In the genomic region with DNA sequence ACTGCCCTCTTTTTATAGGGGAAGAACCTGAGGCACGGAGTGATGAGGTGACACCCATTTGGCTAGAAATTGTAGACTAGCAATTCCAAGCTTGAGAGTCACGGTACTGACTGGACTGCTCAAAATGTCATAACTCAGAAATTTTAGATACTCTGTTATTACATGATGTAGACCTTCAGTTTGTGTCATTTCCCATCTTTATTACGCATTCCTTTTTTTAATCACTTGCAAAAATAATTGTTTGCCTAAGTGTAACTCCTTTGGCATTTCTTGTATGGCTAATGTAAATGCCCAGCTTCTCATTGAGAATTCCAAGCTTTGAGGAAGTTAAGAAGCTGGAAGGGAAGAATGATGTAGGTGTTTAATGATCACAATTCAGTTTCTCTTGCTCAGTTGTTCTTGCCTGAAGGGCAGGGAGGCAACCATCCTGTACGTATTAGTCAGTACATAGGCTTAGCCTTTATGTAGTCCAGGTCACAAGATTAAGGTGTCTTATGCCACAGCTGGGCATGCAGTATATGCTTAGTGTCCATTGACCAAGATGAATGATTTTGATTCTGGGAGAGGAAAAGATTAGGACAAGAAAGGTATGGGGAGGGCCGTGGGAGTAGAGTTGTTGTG, we compare ENCODE assay signal across 34 cellular contexts.
DNase-seq lines count a peak whose midpoint lies in the region; ATAC-seq, FAIRE-seq and TF ChIP-seq lines count a peak whose summit lies in the region.
"Had no signal": no experiment of that assay in that cellular context is flagged by ENCODE, and none has a peak within 500 bp of the region (broad histone marks: within the 10 kb centered on the region; RNA-seq: fewer than 3 reads in every experiment).

No MANE protein-coding gene starts in this region.

- dilution Hi-C loops in keratinocyte (cut with MboI; ENCODE audit: extremely low pct_ligation_motif_present, low sequenced_read_pairs): no loop called here

- CTCF ChIA-PET in MCF 10A (lab: Yijun Ruan, JAX): interaction anchor here (0.6 to 2.9 kb wide), 10 partner anchors 11 to 1456 kb away, joined by 3 to 25 read pairs (median 3); no protein-coding TSS in a partner anchor
- CTCF ChIA-PET in K562 (lab: Yijun Ruan, JAX; ENCODE audit: low intra/inter-chr PET ratio): interaction anchor here (0.6 kb wide), 1 partner anchor 26 kb away, joined by 3 read pairs; no protein-coding TSS in a partner anchor
- CTCF ChIA-PET in GM10248 (lab: Yijun Ruan, JAX): interaction anchor here (0.9 to 3.1 kb wide), 9 partner anchors 9 to 74 kb away, joined by 3 to 13 read pairs (median 4); no protein-coding TSS in a partner anchor

- no peaks in the 10 kb centered on the region; the same call in 1 of the 2 replicates for H4K20me1 ChIP-seq in K562 (replicated peaks; ENCODE audit: control insufficient read depth, insufficient read depth, low read length)
- no peaks in the 10 kb centered on the region for H4K20me1 ChIP-seq in keratinocyte (ENCODE audit: control insufficient read depth, extremely low read depth, insufficient read depth, low read length)

- no peak overlapping the region for H2AFZ ChIP-seq in K562 (ENCODE audit: low read depth, low read length)
- H2AFZ ChIP-seq in keratinocyte (ENCODE audit: control insufficient read depth, low read length): peak overlapping the region; percentile 57

- H3K4me1 Mint-ChIP-seq in MCF 10A (ENCODE audit: insufficient read depth, unreplicated experiment): peaks cover 24% of the 10 kb centered on the region

- peaks cover 4% of the 10 kb centered on the region for H3K36me3 Mint-ChIP-seq in MCF 10A (ENCODE audit: insufficient read depth, unreplicated experiment)
- H3K36me3 Mint-ChIP-seq: CD4-positive, CD25-positive, alpha-beta regulatory T cell; stimulated activated memory B cell treated with anti-CD40 and anti-IgM and Interleukin-4, amounts not matched to agents 10 μg/mL and 1 μg/mL and 100 μg/mL, for 72 hours had no signal

- POLR2A ChIA-PET in MCF 10A (lab: Yijun Ruan, JAX): interaction anchor here (0.7 to 2.1 kb wide), 9 partner anchors 9 to 222 kb away, joined by 3 to 15 read pairs (median 4); no protein-coding TSS in a partner anchor
- POLR2A ChIA-PET in K562 (lab: Yijun Ruan, JAX): no interaction called here
- POLR2A ChIA-PET in GM10248 (lab: Yijun Ruan, JAX): no interaction called here

- H3K36me3 ChIP-seq in breast epithelium (no peaks in the 10 kb centered on the region), K562 (ENCODE audit: control insufficient read depth, insufficient read depth, low read length) (no peaks in the 10 kb centered on the region), keratinocyte (ENCODE audit: control insufficient read depth in 2 of 2, extremely low read depth in 1 of 2, insufficient read depth in 2 of 2, low read length in 2 of 2) (no peaks in the 10 kb centered on the region)
- H3K36me3 ChIP-seq: lower lobe of right lung, MG63, transverse colon had no signal

- H3K4me1 ChIP-seq in breast epithelium (no peaks in the 10 kb centered on the region), K562 (replicated peaks in 1 of 2; ENCODE audit: control insufficient read depth in 2 of 2, insufficient read depth in 2 of 2, low read length in 2 of 2) (no peaks in the 10 kb centered on the region), keratinocyte (ENCODE audit: control insufficient read depth, extremely low read depth, insufficient read depth, low read length) (peaks cover 21% of the 10 kb centered on the region)
- H3K4me1 ChIP-seq: transverse colon had no signal

- BruUV-seq in MCF 10A (replicated peaks; lab: Mats Ljungman, UMichigan) (no TSS peak), K562 (replicated peaks; lab: Mats Ljungman, UMichigan) (no TSS peak)

- TF ChIP-seq CTCF in MCF 10A (IDR thresholded peaks at IDR 0.05; ENCODE audit: unreplicated experiment) (no peak), breast epithelium (IDR thresholded peaks at IDR 0.05) (no peak), K562 (IDR thresholded peaks at IDR 0.05 in 2 of 3, conservative IDR thresholded peaks at IDR 0.05 in 1 of 3; ENCODE audit: insufficient read depth in 2 of 3, low read depth in 1 of 3, low read length in 3 of 3) (no peak), keratinocyte (optimal IDR thresholded peaks at IDR 0.05 in 1 of 3, IDR thresholded peaks at IDR 0.05 in 1 of 3, conservative IDR thresholded peaks at IDR 0.05 in 1 of 3; ENCODE audit: extremely low read depth in 1 of 3, insufficient read depth in 2 of 3, low read length in 3 of 3) (no peak), GM10248 (IDR thresholded peaks at IDR 0.05; ENCODE audit: control extremely low read depth, extremely low read depth, low read depth, missing control alignments) (no peak)

- TF ChIP-seq EP300 in K562 (IDR thresholded peaks at IDR 0.05; ENCODE audit: low read length): no peak

- FAIRE-seq in K562 (lab: Jason Lieb, UNC): peak; percentile 11
- peak; percentile 84 for FAIRE-seq in keratinocyte (lab: Jason Lieb, UNC)
- FAIRE-seq: H1 had no signal

- DNase-seq in MCF 10A (ENCODE audit: unreplicated experiment): peak; percentile 51
- no peak for DNase-seq in breast epithelium (ENCODE audit: low spot score in 2 of 2)
- DNase-seq in K562 (ENCODE audit: extremely low read depth in 1 of 4, low spot score in 3 of 4): no peak
- peak; percentile 64 for DNase-seq in keratinocyte (ENCODE audit: low read depth, low spot score)
- DNase-seq in NCI-H345 (lab: John Stamatoyannopoulos, UW): no peak
- no peak for DNase-seq in cerebellar cortex (ENCODE audit: low spot score)
- no peak for DNase-seq in GM10248 (ENCODE audit: extremely low spot score)
- DNase-seq: activated CD8-positive, alpha-beta T cell treated with anti-CD3 and anti-CD28 coated beads for 36 hours; activated naive CD4-positive, alpha-beta T cell treated with anti-CD3 and anti-CD28 coated beads, Interleukin-2, amount 50 U/mL, for 16 hours; CD4-positive, CD25-positive, alpha-beta regulatory T cell; DMS79 treated with DMSO at 0.1 percent for 48 hours; effector memory CD4-positive, alpha-beta T cell; erythroblast; foreskin fibroblast; head of caudate nucleus; HFFc6; islet precursor cell; lower lobe of right lung; MG63; naive thymus-derived CD8-positive, alpha-beta T cell; NCI-H1105 treated with DMSO at 0.1 percent for 48 hours; NCI-H1930; NCI-H2171 treated with DMSO at 0.1 percent for 48 hours; NCI-H526; NK-92 treated with Interleukin-12 subunit alpha and Interleukin-12 subunit beta, amount 100 ng/mL, for 24 hours; SHP77 treated with DMSO at 0.1 percent for 48 hours; transverse colon had no signal

- in situ Hi-C loops in K562 (cut with MboI): no loop called here

- H3K9me3 ChIP-seq in breast epithelium: no peaks in the 10 kb centered on the region
- H3K9me3 ChIP-seq in K562 (replicated peaks; ENCODE audit: control insufficient read depth, insufficient read depth, low read depth, low read length): no peaks in the 10 kb centered on the region
- no peaks in the 10 kb centered on the region for H3K9me3 ChIP-seq in keratinocyte (ENCODE audit: control insufficient read depth, low read depth, low read length)
- H3K9me3 ChIP-seq: lower lobe of right lung, MG63, transverse colon had no signal

- H3K27ac Mint-ChIP-seq in MCF 10A (ENCODE audit: low read depth, unreplicated experiment): peak overlapping the region; percentile 59
- H3K27ac Mint-ChIP-seq: activated CD8-positive, alpha-beta T cell treated with anti-CD3 and anti-CD28 coated beads for 36 hours; activated T-helper 2 cell treated with anti-CD3 and anti-CD28 coated beads, Interferon-gamma antibody, Interleukin-2, Interleukin-4, amounts not matched to agents 10 μg/mL and 5 μg/mL and 100 μg/mL, durations not matched to agents 14 hours and 24 hours and 36 hours; CD4-positive, CD25-positive, alpha-beta regulatory T cell; HFFc6; stimulated activated memory B cell treated with anti-CD40 and anti-IgM and Interleukin-4, amounts not matched to agents 10 μg/mL and 1 μg/mL and 100 μg/mL, for 72 hours; T-helper 2 cell treated with Interferon-gamma antibody and Interleukin-4, amounts not matched to agents 5 μg/mL and 100 μg/mL, for 36 hours had no signal

- intact Hi-C loops in MCF 10A (cut with micrococcal nuclease): loop anchor here (5.0 kb wide), 1 partner anchor 35 kb away; no protein-coding TSS in a partner anchor
- intact Hi-C loops in breast epithelium (cut with DNase I; ENCODE audit: low total_unique reads): loop anchor here (10.0 kb wide), 1 partner anchor 198 kb away; no protein-coding TSS in a partner anchor
- intact Hi-C loops in K562 (cut with micrococcal nuclease): no loop called here

- peak overlapping the region; percentile 1 for H3K4me3 Mint-ChIP-seq in MCF 10A (ENCODE audit: unreplicated experiment)
- H3K4me3 Mint-ChIP-seq: activated CD8-positive, alpha-beta T cell treated with anti-CD3 and anti-CD28 coated beads for 36 hours; CD4-positive, CD25-positive, alpha-beta regulatory T cell; HFFc6; naive thymus-derived CD8-positive, alpha-beta T cell; stimulated activated memory B cell treated with anti-CD40 and anti-IgM and Interleukin-4, amounts not matched to agents 10 μg/mL and 1 μg/mL and 100 μg/mL, for 72 hours; T-helper 2 cell treated with Interferon-gamma antibody and Interleukin-4, amounts not matched to agents 5 μg/mL and 100 μg/mL, for 36 hours had no signal

- no peak for ATAC-seq in K562
- no peak for ATAC-seq in GM19397 (IDR thresholded peaks at IDR 0.05; ENCODE audit: unreplicated experiment)
- ATAC-seq: activated CD8-positive, alpha-beta T cell treated with anti-CD3 and anti-CD28 coated beads for 36 hours; lower lobe of right lung; naive thymus-derived CD8-positive, alpha-beta T cell; stimulated activated memory B cell treated with anti-CD40 and anti-IgM and Interleukin-4, amounts not matched to agents 10 μg/mL and 1 μg/mL and 100 μg/mL, for 72 hours had no signal

- H3K4me2 ChIP-seq in K562 (ENCODE audit: insufficient read depth, low read length) (no peak overlapping the region), keratinocyte (ENCODE audit: control insufficient read depth, extremely low read depth, insufficient read depth, low read depth, low read length) (peak overlapping the region; percentile 42)

- H3K27me3 ChIP-seq in breast epithelium (no peaks in the 10 kb centered on the region), K562 (ENCODE audit: control insufficient read depth in 2 of 2, insufficient read depth in 2 of 2, low read length in 2 of 2) (no peaks in the 10 kb centered on the region), keratinocyte (ENCODE audit: control insufficient read depth, extremely low read depth, insufficient read depth, low read length) (no peaks in the 10 kb centered on the region)
- H3K27me3 ChIP-seq: MG63 had no signal

- peaks cover 2% of the 10 kb centered on the region for H3K9me1 ChIP-seq in K562 (ENCODE audit: control insufficient read depth, insufficient read depth, low read length)
- no peaks in the 10 kb centered on the region for H3K9me1 ChIP-seq in keratinocyte (ENCODE audit: control insufficient read depth, extremely low read depth, insufficient read depth, low read length)

- H3K79me2 ChIP-seq in K562 (ENCODE audit: control insufficient read depth, insufficient read depth, low read length) (peaks cover 25% of the 10 kb centered on the region), keratinocyte (ENCODE audit: control insufficient read depth, insufficient read depth, low read length) (no peaks in the 10 kb centered on the region)

- no peak overlapping the region for H3K4me3 ChIP-seq in breast epithelium
- H3K4me3 ChIP-seq in K562: no peak overlapping the region
- H3K4me3 ChIP-seq in keratinocyte (ENCODE audit: control insufficient read depth in 2 of 3, extremely low read depth in 1 of 3, insufficient read depth in 2 of 3, low read depth in 1 of 3, low read length in 3 of 3): peak overlapping the region in 1 of 3 experiments; percentile 16
- H3K4me3 ChIP-seq: coronary artery, lower lobe of right lung, MG63, transverse colon had no signal

- no peak for TF ChIP-seq RAD21 in K562 (CRISPR knock-in tag; conservative IDR thresholded peaks at IDR 0.05 in 1 of 2, IDR thresholded peaks at IDR 0.05 in 1 of 2)

- H3K9ac ChIP-seq in K562 (ENCODE audit: insufficient read depth in 1 of 2, low read depth in 2 of 2, low read length in 2 of 2) (no peak overlapping the region), keratinocyte (ENCODE audit: control insufficient read depth, extremely low read depth, insufficient read depth, low read length) (peak overlapping the region; percentile 29)

- TF ChIP-seq POLR2A in breast epithelium (IDR thresholded peaks at IDR 0.05): no peak
- TF ChIP-seq POLR2A in K562 (conservative IDR thresholded peaks at IDR 0.05): no peak

- H3K9me3 Mint-ChIP-seq in MCF 10A (ENCODE audit: unreplicated experiment): peaks cover 7% of the 10 kb centered on the region

- 64% methylated on average over 5 of the region's 5 CpGs for WGBS in K562 (ENCODE audit: insufficient coverage, low coverage, missing lambda C conversion rate)

- H3K27ac ChIP-seq in breast epithelium (no peak overlapping the region), K562 (ENCODE audit: extremely low read depth, low read depth, low read length) (no peak overlapping the region), keratinocyte (ENCODE audit: control insufficient read depth, insufficient read depth, low read length) (peak overlapping the region; percentile 69)
- H3K27ac ChIP-seq: 22Rv1, coronary artery, lower lobe of right lung, transverse colon had no signal

- H3K27me3 Mint-ChIP-seq in MCF 10A (ENCODE audit: insufficient read depth, unreplicated experiment): no peaks in the 10 kb centered on the region

Comparison
In these comparisons a context has a peak if more than half of its experiments do, and no peak if none do; other contexts are left out.
1. DNase-seq: peak in MCF 10A (single experiment) and keratinocyte (single experiment); none in breast epithelium (0 of 2), K562 (0 of 4), NCI-H345 (single experiment), cerebellar cortex (single experiment) and GM10248 (single experiment).